In genomic region chr9:28832168-28832567, GRCh38 we compare ENCODE assay signal across 4 cellular contexts.
"Had no signal": no experiment of that assay in that cellular context is flagged by ENCODE, and none has a peak within 500 bp of the region (broad histone marks: within the 10 kb centered on the region; RNA-seq: fewer than 3 reads in every experiment).

No MANE protein-coding gene starts in this region.

- H2AFZ ChIP-seq: GM23338 had no signal

- DNase-seq: H9, HCEC 1CT had no signal

- ATAC-seq: GM23338, HepG2 had no signal

- H3K4me2 ChIP-seq: GM23338 had no signal

- H3K4me3 ChIP-seq: GM23338 had no signal
